Comparison of ENCODE assay signal across 23 cellular contexts in the genomic region with DNA sequence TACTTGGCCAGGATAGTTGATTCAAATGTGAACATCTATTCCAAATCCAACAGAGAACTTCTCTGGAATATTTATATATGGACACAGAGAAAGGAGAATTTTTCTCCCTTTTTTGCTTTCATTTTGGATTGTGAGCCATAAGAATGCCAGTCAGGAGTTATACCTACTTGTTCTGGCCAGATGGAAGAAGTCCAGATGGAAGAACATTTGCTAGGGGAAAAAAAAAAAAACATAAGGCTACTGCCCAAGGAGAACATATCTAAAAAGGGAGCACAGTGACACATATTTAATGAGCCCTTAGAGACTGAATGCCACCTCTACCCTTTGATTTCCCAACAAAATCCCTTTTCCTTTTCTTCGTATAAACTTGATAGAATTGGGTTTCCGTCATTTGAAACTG.
"Had no signal": no experiment of that assay in that cellular context is flagged by ENCODE, and none has a peak within 500 bp of the region (broad histone marks: within the 10 kb centered on the region; RNA-seq: fewer than 3 reads in every experiment).

No MANE protein-coding gene starts in this region.

- H3K27me3 ChIP-seq: breast epithelium, Peyer's patch had no signal

- H3K4me1 ChIP-seq: breast epithelium, Peyer's patch, SJCRH30 had no signal

- H3K27ac ChIP-seq: breast epithelium, Peyer's patch, RWPE1, SJCRH30, VCaP had no signal

- H3K4me3 ChIP-seq: breast epithelium, Peyer's patch, SJCRH30 had no signal

- H3K36me3 ChIP-seq: breast epithelium, Peyer's patch, SJCRH30 had no signal

- H3K4me1 Mint-ChIP-seq: activated CD4-positive, alpha-beta memory T cell treated with anti-CD3 and anti-CD28 coated beads, Interleukin-2, amount 10 ng/mL, durations not matched to agents 7 days and 5 days; activated CD4-positive, alpha-beta T cell treated with anti-CD3 and anti-CD28 coated beads for 36 hours; activated T-helper 17 cell treated with anti-CD3 and anti-CD28 coated beads, Interleukin-2, amount 50 U/mL, for 72 hours had no signal

- H3K9me3 Mint-ChIP-seq: activated CD4-positive, alpha-beta memory T cell treated with anti-CD3 and anti-CD28 coated beads, Interleukin-2, amount 10 ng/mL, durations not matched to agents 7 days and 5 days; activated naive CD4-positive, alpha-beta T cell treated with anti-CD3 and anti-CD28 coated beads for 36 hours; activated T-helper 17 cell treated with anti-CD3 and anti-CD28 coated beads, Interleukin-2, amount 50 U/mL, for 72 hours had no signal

- H3K27me3 Mint-ChIP-seq: activated CD4-positive, alpha-beta memory T cell treated with anti-CD3 and anti-CD28 coated beads, Interleukin-2, amount 10 ng/mL, durations not matched to agents 7 days and 5 days; activated CD4-positive, alpha-beta T cell treated with anti-CD3 and anti-CD28 coated beads for 36 hours; activated naive CD8-positive, alpha-beta T cell; activated T-helper 17 cell treated with anti-CD3 and anti-CD28 coated beads, Interleukin-2, amount 50 U/mL, for 72 hours had no signal

- H3K9me3 ChIP-seq: breast epithelium, Peyer's patch, SJCRH30, SK-N-SH had no signal

- ATAC-seq: activated CD4-positive, alpha-beta T cell treated with anti-CD3 and anti-CD28 coated beads for 36 hours; activated T-helper 17 cell treated with anti-CD3 and anti-CD28 coated beads, Interleukin-2, amount 50 U/mL, for 72 hours had no signal

- H3K36me3 Mint-ChIP-seq: activated naive CD8-positive, alpha-beta T cell had no signal

- H3K27ac Mint-ChIP-seq: activated CD4-positive, alpha-beta memory T cell treated with anti-CD3 and anti-CD28 coated beads, Interleukin-2, amount 10 ng/mL, durations not matched to agents 7 days and 5 days; activated CD4-positive, alpha-beta T cell treated with anti-CD3 and anti-CD28 coated beads for 36 hours; activated naive CD4-positive, alpha-beta T cell treated with anti-CD3 and anti-CD28 coated beads for 36 hours; activated naive CD8-positive, alpha-beta T cell; activated T-helper 17 cell treated with anti-CD3 and anti-CD28 coated beads, Interleukin-2, amount 50 U/mL, for 72 hours had no signal

- H3K4me3 Mint-ChIP-seq: activated CD4-positive, alpha-beta memory T cell treated with anti-CD3 and anti-CD28 coated beads, Interleukin-2, amount 10 ng/mL, durations not matched to agents 7 days and 5 days; activated CD4-positive, alpha-beta T cell treated with anti-CD3 and anti-CD28 coated beads for 36 hours; activated naive CD4-positive, alpha-beta T cell treated with anti-CD3 and anti-CD28 coated beads for 36 hours; activated naive CD8-positive, alpha-beta T cell; activated T-helper 17 cell treated with anti-CD3 and anti-CD28 coated beads, Interleukin-2, amount 50 U/mL, for 72 hours had no signal

- DNase-seq: activated CD4-positive, alpha-beta memory T cell treated with anti-CD3 and anti-CD28 coated beads, Interleukin-2, amount 10 ng/mL, durations not matched to agents 7 days and 5 days; activated CD4-positive, alpha-beta T cell treated with anti-CD3 and anti-CD28 coated beads for 36 hours; activated CD4-positive, alpha-beta T cell treated with anti-CD3 and anti-CD28 coated beads, Interleukin-2, amount 50 U/mL, for 1 hour; activated CD4-positive, CD25-positive, alpha-beta regulatory T cell; activated gamma-delta T cell; activated naive CD4-positive, alpha-beta T cell treated with anti-CD3 and anti-CD28 coated beads for 36 hours; activated T-cell treated with anti-CD3 and anti-CD28 coated beads for 4 hours; activated T-cell treated with anti-CD3 and anti-CD28 coated beads, Interleukin-2, amount 50 U/mL, for 48 hours; amygdala; NCI-H1048; NCI-H146; NCI-H187 treated with DMSO at 0.1 percent for 48 hours; NCI-H345; Peyer's patch; Right ventricle myocardium superior; SJCRH30; SK-N-SH; T-helper 1 cell had no signal
